In the genomic region with DNA sequence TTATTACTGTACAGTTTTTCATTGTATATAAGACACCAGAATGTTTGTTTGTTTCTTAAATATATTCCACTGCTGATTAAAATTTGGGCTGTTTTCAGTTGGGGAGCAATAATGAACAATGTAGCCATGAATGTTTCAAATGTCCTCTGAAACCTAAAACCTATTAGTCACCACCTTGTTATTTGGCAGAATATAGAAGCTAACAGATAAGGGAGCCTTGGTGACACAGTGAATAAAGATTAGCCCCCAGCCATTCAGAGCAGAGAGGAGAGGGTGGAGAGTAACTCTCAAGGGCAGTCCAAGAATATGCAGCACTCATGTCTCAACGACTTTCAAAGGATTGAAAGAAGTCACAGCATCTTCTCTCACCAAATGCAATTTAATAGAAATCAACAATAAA, we compare ENCODE assay signal across 9 cellular contexts. TPM values are rescaled to one million over a fixed set of nuclear protein-coding genes. Genes with fewer than 3 reads are reported as not detected.
A peak's percentile ranks its signal among the peaks of the same experiment; 100 is the strongest.
DNase-seq lines count a peak whose midpoint lies in the region; ATAC-seq and TF ChIP-seq lines count a peak whose summit lies in the region.
"Had no signal": no experiment of that assay in that cellular context is flagged by ENCODE, and none has a peak within 500 bp of the region (broad histone marks: within the 10 kb centered on the region; RNA-seq: fewer than 3 reads in every experiment).

No MANE protein-coding gene starts in this region.

- H3K9me3 ChIP-seq in SJCRH30 (replicated peaks): no peaks in the 10 kb centered on the region
- no peaks in the 10 kb centered on the region for H3K9me3 ChIP-seq in skeletal muscle satellite cell (replicated peaks; ENCODE audit: low read length)
- H3K9me3 ChIP-seq in HAP-1: no peaks in the 10 kb centered on the region

- TF ChIP-seq CTCF in foreskin fibroblast (IDR thresholded peaks at IDR 0.05; ENCODE audit: low read depth, low read length) (no peak), omental fat pad (IDR thresholded peaks at IDR 0.05) (no peak)

- ATAC-seq in omental fat pad (ENCODE audit: low FRiP score): no peak

- in situ Hi-C loops in HAP-1 (cut with MboI; ENCODE audit: low sequenced_read_pairs): no loop called here

- H3K4me3 ChIP-seq in SJCRH30 (no peak overlapping the region), foreskin fibroblast (ENCODE audit: low read depth in 1 of 2, low read length in 2 of 2) (no peak overlapping the region), skeletal muscle satellite cell (ENCODE audit: low read length) (no peak overlapping the region), HAP-1 (no peak overlapping the region)

- peak overlapping the region; percentile 12 for H3K4me2 ChIP-seq in skeletal muscle satellite cell (ENCODE audit: low read length)

- no peaks in the 10 kb centered on the region for H3K27me3 ChIP-seq in SJCRH30
- H3K27me3 ChIP-seq in skeletal muscle satellite cell (ENCODE audit: control insufficient read depth, insufficient read depth, low read length): no peaks in the 10 kb centered on the region
- H3K27me3 ChIP-seq in HAP-1 (ENCODE audit: low read depth): peaks cover 14% of the 10 kb centered on the region

- H3K36me3 ChIP-seq in SJCRH30: no peaks in the 10 kb centered on the region
- no peaks in the 10 kb centered on the region for H3K36me3 ChIP-seq in skeletal muscle satellite cell (ENCODE audit: insufficient read depth, low read length)
- no peaks in the 10 kb centered on the region for H3K36me3 ChIP-seq in HAP-1 (replicated peaks)

- DNase-seq in H4 (ENCODE audit: low spot score): peak; percentile 58
- DNase-seq in SJCRH30: peak in 1 of 2 experiments; percentile 33
- peak; percentile 68 to 81 for DNase-seq in foreskin fibroblast
- DNase-seq in omental fat pad (ENCODE audit: low spot score): no peak
- no peak for DNase-seq in HAP-1 (ENCODE audit: low spot score in 2 of 2)
- DNase-seq in NOMO-1 treated with dmso at 0.1 percent for 144 hours (lab: John Stamatoyannopoulos, UW; ENCODE audit: unreplicated experiment): no peak
- no peak for DNase-seq in activated gamma-delta T cell treated with Interleukin-2 at 50 U/mL for 16 hours
- DNase-seq: activated CD8-positive, alpha-beta memory T cell treated with anti-CD3 and anti-CD28 coated beads for 24 hours had no signal

- no peak overlapping the region for H3K9ac ChIP-seq in skeletal muscle satellite cell (ENCODE audit: low read depth, low read length)

- peak overlapping the region; percentile 14; the same call in 1 of the 2 replicates for H3K27ac ChIP-seq in SJCRH30

- H3K4me1 ChIP-seq in SJCRH30 (peaks cover 9% of the 10 kb centered on the region), skeletal muscle satellite cell (ENCODE audit: control insufficient read depth, insufficient read depth, low read length) (peaks cover 18% of the 10 kb centered on the region), HAP-1 (no peaks in the 10 kb centered on the region)

RNA-seq across cellular contexts. Expression of gene ATP8B1, which starts 43.1 kb away (rescaled TPM):
- 0.64 and 1.8 TPM in 2 replicates for total RNA-seq in H4 (2014; rRNA removed; shearing (Covaris generic))
- total RNA-seq in SJCRH30 (2014; rRNA removed; shearing (Covaris generic)): not detected in 2 replicates
- 19.7 and 23.6 TPM in 2 replicates for total RNA-seq in skeletal muscle satellite cell (2012; rRNA removed)
- 10 to 100 TPM in 1 of 4 donors, 1 to 10 TPM in 3; 6.3 to 21.8 (median 7.9) TPM for total RNA-seq in omental fat pad

Comparison
In these comparisons a context has a peak if more than half of its experiments do, and no peak if none do; other contexts are left out.
1. DNase-seq: peak in H4 (single experiment) and foreskin fibroblast (2 of 2); none in omental fat pad (single experiment), HAP-1 (0 of 2), NOMO-1 treated with dmso at 0.1 percent for 144 hours (single experiment) and activated gamma-delta T cell treated with Interleukin-2 at 50 U/mL for 16 hours (single experiment).